1 cellular context compared by ENCODE assay signal in genomic region chr6:167420177-167420576, GRCh38.
TF ChIP-seq lines count a peak whose summit lies in the region.

No MANE protein-coding gene starts in this region.

TF ChIP-seq in WTC11, 78 proteins besides CTCF, POLR2A, EP300 and RAD21 (continued from another document):
- TF ChIP-seq ZNF532 (CRISPR knock-in tag; IDR thresholded peaks at IDR 0.05; ENCODE audit: borderline replicate concordance), result no peak
- no peak for TF ChIP-seq HMGXB4 (CRISPR knock-in tag; IDR thresholded peaks at IDR 0.05)
- TF ChIP-seq FOXJ3 (CRISPR knock-in tag; IDR thresholded peaks at IDR 0.05; ENCODE audit: borderline replicate concordance), result no peak
- no peak for TF ChIP-seq SOX15 (CRISPR knock-in tag; IDR thresholded peaks at IDR 0.05)
- no peak for TF ChIP-seq ZBTB21 (CRISPR knock-in tag; IDR thresholded peaks at IDR 0.05; ENCODE audit: borderline replicate concordance)
- TF ChIP-seq E2F5 (CRISPR knock-in tag; IDR thresholded peaks at IDR 0.05), result no peak
- TF ChIP-seq IRF1 (CRISPR knock-in tag; IDR thresholded peaks at IDR 0.05), result no peak
- no peak for TF ChIP-seq PRRX2 (CRISPR knock-in tag; IDR thresholded peaks at IDR 0.05)
- no peak for TF ChIP-seq TCF7 (CRISPR knock-in tag; IDR thresholded peaks at IDR 0.05; ENCODE audit: low read depth)
- TF ChIP-seq PREB (CRISPR knock-in tag; IDR thresholded peaks at IDR 0.05; ENCODE audit: borderline replicate concordance), result no peak
- TF ChIP-seq JAZF1 (CRISPR knock-in tag; IDR thresholded peaks at IDR 0.05), result no peak
